Comparison of ENCODE assay signal across 7 cellular contexts in genomic region chr5:122077451-122078115, GRCh38. TPM values are rescaled to one million over a fixed set of nuclear protein-coding genes. Genes with fewer than 3 reads are reported as not detected.
DNase-seq lines count a peak whose midpoint lies in the region; ATAC-seq, FAIRE-seq and TF ChIP-seq lines count a peak whose summit lies in the region.

No MANE protein-coding gene starts in this region.

- H3K9me3 ChIP-seq in SJSA1 (replicated peaks) (no peaks in the 10 kb centered on the region), endodermal cell (ENCODE audit: control insufficient read depth, low read length) (no peaks in the 10 kb centered on the region)

- H3K9me3 Mint-ChIP-seq in endodermal cell: no peaks in the 10 kb centered on the region

- H3K27me3 Mint-ChIP-seq in endodermal cell (ENCODE audit: insufficient read depth): peaks cover 28% of the 10 kb centered on the region

- peak overlapping the region; percentile 76 for H3K27ac Mint-ChIP-seq in endodermal cell

- H3K36me3 Mint-ChIP-seq in endodermal cell (ENCODE audit: low read depth): peaks cover 12% of the 10 kb centered on the region

- H3K4me1 Mint-ChIP-seq in endodermal cell: peaks cover 39% of the 10 kb centered on the region

- no peak for FAIRE-seq in H54 (lab: Jason Lieb, UNC)

- ATAC-seq in HG03439 (IDR thresholded peaks at IDR 0.05; ENCODE audit: unreplicated experiment): no peak

- H3K36me3 ChIP-seq in GM06990 (ENCODE audit: control insufficient read depth, insufficient read depth, low read length) (no peaks in the 10 kb centered on the region), SJSA1 (no peaks in the 10 kb centered on the region), endodermal cell (ENCODE audit: control insufficient read depth, insufficient read depth, low read length) (peaks cover 9% of the 10 kb centered on the region)

- H3K27ac ChIP-seq in SJSA1 (no peak overlapping the region), endodermal cell (ENCODE audit: low read depth, low read length) (no peak overlapping the region)

- H3K27me3 ChIP-seq in GM06990 (replicated peaks; ENCODE audit: control insufficient read depth, insufficient read depth, low read length): no peaks in the 10 kb centered on the region; the same call in none of the 2 replicates
- H3K27me3 ChIP-seq in SJSA1 (replicated peaks): no peaks in the 10 kb centered on the region
- H3K27me3 ChIP-seq in endodermal cell (ENCODE audit: control insufficient read depth, insufficient read depth, low read length, poor library complexity, severe bottlenecking): peaks cover 31% of the 10 kb centered on the region

- peak overlapping the region; percentile 42 for H3K9ac ChIP-seq in endodermal cell (ENCODE audit: extremely low read depth, low read length, poor library complexity, severe bottlenecking)

- peak overlapping the region; percentile 6 for H3K4me3 ChIP-seq in GM06990 (replicated peaks; ENCODE audit: low read depth, low read length)
- peak overlapping the region; percentile 45 for H3K4me3 ChIP-seq in SJSA1
- peak overlapping the region; percentile 83 for H3K4me3 ChIP-seq in endodermal cell (ENCODE audit: low read length)

- WGBS in endodermal cell (ENCODE audit: insufficient coverage in 1 of 2, insufficient read length in 1 of 2), 2 experiments: 1% methylated on average over 18 to 73 of the region's 73 CpGs

- TF ChIP-seq POLR2A in H54 (IDR thresholded peaks at IDR 0.05; ENCODE audit: low read depth, low read length): peak; percentile 20; the same call in 1 of the 2 replicates

- no peak for TF ChIP-seq CTCF in GM06990 (IDR thresholded peaks at IDR 0.05; ENCODE audit: insufficient read depth, low read length, poor library complexity, severe bottlenecking)
- no peak for TF ChIP-seq CTCF in endodermal cell (conservative IDR thresholded peaks at IDR 0.05)

- peak; percentile 25 for DNase-seq in GM06990 (ENCODE audit: extremely low read depth, insufficient read length)
- no peak for DNase-seq in H54 (ENCODE audit: insufficient read length, low spot score)
- DNase-seq in SJSA1 (ENCODE audit: low read depth in 1 of 2, low spot score in 2 of 2): peak; percentile 51 to 60
- DNase-seq in endodermal cell: peak; percentile 84
- peak; percentile 48 for DNase-seq in myocyte (ENCODE audit: low read depth)
- DNase-seq in amniotic stem cell (lab: John Stamatoyannopoulos, UW): no peak

- H3K4me3 Mint-ChIP-seq in endodermal cell: peak overlapping the region; percentile 81

- H3K4me1 ChIP-seq in SJSA1 (replicated peaks) (peaks cover 44% of the 10 kb centered on the region), endodermal cell (ENCODE audit: control insufficient read depth, insufficient read depth, low read length) (peaks cover 12% of the 10 kb centered on the region)

RNA-seq across cellular contexts. Expression of gene LOX, which starts 0.5 kb away (rescaled TPM):
- 3.5 and 8.4 TPM in 2 replicates for total RNA-seq in SJSA1 (2014; rRNA removed; shearing (Covaris generic))
- total RNA-seq in endodermal cell: 10 to 100 TPM; 16.4 to 16.5 TPM
- polyA plus RNA-seq in endodermal cell (2013, experiment 1 of 2): 6.7 TPM
- polyA plus RNA-seq in endodermal cell (2013, experiment 2 of 2): 6.3 TPM
- total RNA-seq in myocyte: 8.1 and 8.2 TPM in 2 replicates
- 116 TPM for polyA plus RNA-seq in myocyte (2012)

RNA-seq across cellular contexts. Expression of gene ZNF474, which starts 51.8 kb away (rescaled TPM):
- 0.44 TPM in 1 of 2 replicates, not detected in the other for total RNA-seq in SJSA1 (2014; rRNA removed; shearing (Covaris generic))
- total RNA-seq in endodermal cell: under 1 TPM in 1 of 2 donors, not detected in 1; 0.31 TPM
- 0.18 TPM for polyA plus RNA-seq in endodermal cell (2013, experiment 1 of 2)
- polyA plus RNA-seq in endodermal cell (2013, experiment 2 of 2): 0.41 TPM
- total RNA-seq in myocyte: 5.9 and 8.3 TPM in 2 replicates
- 3.6 TPM for polyA plus RNA-seq in myocyte (2012)

Comparison
In these comparisons a context has a peak if more than half of its experiments do, and no peak if none do; other contexts are left out.
1. DNase-seq: peak in GM06990 (single experiment), SJSA1 (2 of 2), endodermal cell (single experiment) and myocyte (single experiment); none in H54 (single experiment) and amniotic stem cell (single experiment).
2. H3K4me3 ChIP-seq: peak in every context shown above with its lines; median percentile 83 in endodermal cell; 45 in SJSA1; 6 in GM06990.